Comparison of ENCODE assay signal across 19 cellular contexts in the genomic region with DNA sequence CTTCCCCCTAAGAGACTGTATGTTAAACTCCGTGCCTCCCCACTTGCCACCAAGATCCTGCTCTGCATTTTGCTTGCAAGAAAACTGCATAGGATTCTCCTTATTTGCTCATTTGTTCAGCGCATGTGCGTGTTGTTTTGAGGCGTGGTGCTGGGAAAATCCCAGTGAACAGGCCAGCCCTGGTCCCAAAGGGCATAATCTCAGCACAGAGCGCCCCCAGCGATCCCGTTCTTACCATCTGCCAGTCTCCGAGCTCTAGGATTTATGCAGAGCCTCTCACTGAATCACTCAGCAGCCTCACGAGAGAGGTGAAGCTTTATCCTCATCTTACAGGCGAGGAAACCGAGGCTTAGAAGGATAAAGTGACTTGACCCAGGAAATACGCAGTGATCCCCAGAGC. TPM values are rescaled to one million over a fixed set of nuclear protein-coding genes. Genes with fewer than 3 reads are reported as not detected.
A peak's percentile ranks its signal among the peaks of the same experiment; 100 is the strongest.
DNase-seq lines count a peak whose midpoint lies in the region; ATAC-seq and TF ChIP-seq lines count a peak whose summit lies in the region.
"Had no signal": no experiment of that assay in that cellular context is flagged by ENCODE, and none has a peak within 500 bp of the region (broad histone marks: within the 10 kb centered on the region; RNA-seq: fewer than 3 reads in every experiment).

No MANE protein-coding gene starts in this region.

- H3K4me3 Mint-ChIP-seq in progenitor cell of endocrine pancreas (ENCODE audit: low read depth) = no peak overlapping the region
- H3K4me3 Mint-ChIP-seq: central memory CD8-positive, alpha-beta T cell; stimulated activated memory B cell treated with anti-CD40 and anti-IgM and Interleukin-4, amounts not matched to agents 10 μg/mL and 1 μg/mL and 100 μg/mL, for 72 hours; T-helper 2 cell treated with Interferon-gamma antibody and Interleukin-4, amounts not matched to agents 5 μg/mL and 100 μg/mL, for 36 hours had no signal

- no peak overlapping the region for H3K4me3 ChIP-seq in esophagus squamous epithelium
- H3K4me3 ChIP-seq: BLaER1 treated with 17β-estradiol and CSF1 and Interleukin-3, amounts not matched to agents 10 nM and 100 nM; prostate gland had no signal

- peaks cover 0 to 60% (median 0%) of the 10 kb centered on the region in 4 donors for H3K27me3 ChIP-seq in esophagus squamous epithelium

- H3K36me3 Mint-ChIP-seq in progenitor cell of endocrine pancreas (ENCODE audit: insufficient read depth) = no peaks in the 10 kb centered on the region
- H3K36me3 Mint-ChIP-seq: stimulated activated memory B cell treated with anti-CD40 and anti-IgM and Interleukin-4, amounts not matched to agents 10 μg/mL and 1 μg/mL and 100 μg/mL, for 72 hours had no signal

- intact Hi-C loops in esophagus squamous epithelium (cut with DNase I) = no loop called here

- no peak for TF ChIP-seq POLR2A in esophagus squamous epithelium (IDR thresholded peaks at IDR 0.05)

- peaks cover 0 to 35% (median 0%) of the 10 kb centered on the region in 3 donors for H3K4me1 ChIP-seq in esophagus squamous epithelium
- H3K4me1 ChIP-seq: prostate gland had no signal

- WGBS in esophagus squamous epithelium, 2 donors = 75 to 80% methylated on average over 1 to 9 of the region's 12 CpGs

- TF ChIP-seq CTCF in esophagus squamous epithelium (IDR thresholded peaks at IDR 0.05) (no peak), progenitor cell of endocrine pancreas (IDR thresholded peaks at IDR 0.05; ENCODE audit: unreplicated experiment) (no peak)

- H3K27ac ChIP-seq in esophagus squamous epithelium = peak overlapping the region in 3 of 4 donors; percentile 32 to 46 (median 42)
- H3K27ac ChIP-seq: BLaER1 treated with 17β-estradiol and CSF1 and Interleukin-3, amounts not matched to agents 10 nM and 100 nM; prostate gland had no signal

- no peaks in the 10 kb centered on the region for H3K9me3 ChIP-seq in esophagus squamous epithelium
- H3K9me3 ChIP-seq: BLaER1 treated with 17β-estradiol and CSF1 and Interleukin-3, amounts not matched to agents 10 nM and 100 nM; prostate gland had no signal

- peaks cover 11% of the 10 kb centered on the region for H3K27me3 Mint-ChIP-seq in progenitor cell of endocrine pancreas

- DNase-seq in DMS 273 (lab: John Stamatoyannopoulos, UW; ENCODE audit: unreplicated experiment) (peak; percentile 91), NCI-H460 (ENCODE audit: extremely low read depth, low read depth) (peak; percentile 47), esophagus squamous epithelium (lab: John Stamatoyannopoulos, UW) (no peak), progenitor cell of endocrine pancreas (ENCODE audit: low spot score, unreplicated experiment) (no peak), OCI-M1 (lab: John Stamatoyannopoulos, UW) (no peak)
- no peak for DNase-seq in activated CD4-positive, alpha-beta T cell treated with anti-CD3 and anti-CD28 coated beads, Interleukin-2, amount 50 U/mL, for 1 hour
- DNase-seq: activated naive CD4-positive, alpha-beta T cell; midbrain; NCI-H2029 treated with DMSO at 0.1 percent for 48 hours; PC-3; stimulated activated CD4-positive, alpha-beta T cell treated with anti-CD3 and anti-CD28 coated beads, Interleukin-4, amount 100 ng/mL, for 1 hour had no signal

- no peaks in the 10 kb centered on the region for H3K4me1 Mint-ChIP-seq in progenitor cell of endocrine pancreas (ENCODE audit: low read depth)
- H3K4me1 Mint-ChIP-seq: central memory CD8-positive, alpha-beta T cell; stimulated activated memory B cell treated with anti-CD40 and anti-IgM and Interleukin-4, amounts not matched to agents 10 μg/mL and 1 μg/mL and 100 μg/mL, for 72 hours had no signal

- ATAC-seq in HG02571 (IDR thresholded peaks at IDR 0.05; ENCODE audit: unreplicated experiment) (no peak), GM18502 (IDR thresholded peaks at IDR 0.05; ENCODE audit: poor library complexity, unreplicated experiment) (no peak)
- ATAC-seq: PC-3; stimulated activated memory B cell treated with anti-CD40 and anti-IgM and Interleukin-4, amounts not matched to agents 10 μg/mL and 1 μg/mL and 100 μg/mL, for 72 hours had no signal

- no peaks in the 10 kb centered on the region for H3K36me3 ChIP-seq in esophagus squamous epithelium
- H3K36me3 ChIP-seq: BLaER1 treated with 17β-estradiol and CSF1 and Interleukin-3, amounts not matched to agents 10 nM and 100 nM; prostate gland had no signal

- H3K27ac Mint-ChIP-seq in progenitor cell of endocrine pancreas = peak overlapping the region; percentile 89
- H3K27ac Mint-ChIP-seq: stimulated activated memory B cell treated with anti-CD40 and anti-IgM and Interleukin-4, amounts not matched to agents 10 μg/mL and 1 μg/mL and 100 μg/mL, for 72 hours; T-helper 2 cell treated with Interferon-gamma antibody and Interleukin-4, amounts not matched to agents 5 μg/mL and 100 μg/mL, for 36 hours had no signal

- no peaks in the 10 kb centered on the region for H3K9me3 Mint-ChIP-seq in progenitor cell of endocrine pancreas (ENCODE audit: low read depth)
- H3K9me3 Mint-ChIP-seq: central memory CD8-positive, alpha-beta T cell; stimulated activated memory B cell treated with anti-CD40 and anti-IgM and Interleukin-4, amounts not matched to agents 10 μg/mL and 1 μg/mL and 100 μg/mL, for 72 hours; T-helper 2 cell treated with Interferon-gamma antibody and Interleukin-4, amounts not matched to agents 5 μg/mL and 100 μg/mL, for 36 hours had no signal

RNA-seq across cellular contexts. Expression of gene PRRX2, which starts 11.5 kb away (rescaled TPM):
- 5.1 and 9.1 TPM in 2 replicates for total RNA-seq in NCI-H460 (2014; rRNA removed; shearing (Covaris generic))
- 5.2 and 9.4 TPM in 2 replicates for polyA plus RNA-seq in NCI-H460 (2014; cell fraction: nucleus; rRNA removed)
- 1 to 10 TPM in 3 of 4 donors, under 1 TPM in 1; 0.82 to 3.8 (median 2.3) TPM for total RNA-seq in esophagus squamous epithelium
- 0.79 and 0.91 TPM in 2 replicates for total RNA-seq in progenitor cell of endocrine pancreas

RNA-seq across cellular contexts. Expression of gene ASB6, which starts 35.0 kb away (rescaled TPM):
- total RNA-seq in NCI-H460 (2014; rRNA removed; shearing (Covaris generic)) = 16.3 and 18.7 TPM in 2 replicates
- polyA plus RNA-seq in NCI-H460 (2014; cell fraction: nucleus; rRNA removed) = 41.8 and 43.0 TPM in 2 replicates
- 10 to 100 TPM; 15.4 to 22.5 (median 17.6) TPM for total RNA-seq in esophagus squamous epithelium
- total RNA-seq in progenitor cell of endocrine pancreas = 19.7 and 20.5 TPM in 2 replicates

RNA-seq across cellular contexts. Expression of gene NTMT1, which starts 51.0 kb away (rescaled TPM):
- 46.5 and 54.9 TPM in 2 replicates for total RNA-seq in NCI-H460 (2014; rRNA removed; shearing (Covaris generic))
- 60.5 and 70.2 TPM in 2 replicates for polyA plus RNA-seq in NCI-H460 (2014; cell fraction: nucleus; rRNA removed)
- total RNA-seq in esophagus squamous epithelium (10 to 100 TPM; 14.0 to 17.6 (median 16.0) TPM), progenitor cell of endocrine pancreas (25.9 and 26.8 TPM in 2 replicates)

RNA-seq across cellular contexts. Expression of gene C9orf50, which starts 56.1 kb away (rescaled TPM):
- 0.20 TPM in 1 of 2 replicates, not detected in the other for total RNA-seq in NCI-H460 (2014; rRNA removed; shearing (Covaris generic))
- polyA plus RNA-seq in NCI-H460 (2014; cell fraction: nucleus; rRNA removed) = not detected in 2 replicates
- total RNA-seq in esophagus squamous epithelium (not detected), progenitor cell of endocrine pancreas (0.27 and 0.43 TPM in 2 replicates)
- total RNA-seq: activated CD8-positive, alpha-beta memory T cell treated with anti-CD3 and anti-CD28 coated beads for 36 hours; PC-3; prostate gland had no signal

Comparison
In these comparisons a context has a peak if more than half of its experiments do, and no peak if none do; other contexts are left out.
1. DNase-seq: peak in DMS 273 (single experiment) and NCI-H460 (single experiment); none in esophagus squamous epithelium (single experiment), progenitor cell of endocrine pancreas (single experiment), OCI-M1 (single experiment) and activated CD4-positive, alpha-beta T cell treated with anti-CD3 and anti-CD28 coated beads, Interleukin-2, amount 50 U/mL, for 1 hour (single experiment).